Comparison of ENCODE assay signal across 16 cellular contexts in genomic region chr1:184403961-184404726, GRCh38. TPM values are rescaled to one million over a fixed set of nuclear protein-coding genes. Genes with fewer than 3 reads are reported as not detected.
DNase-seq lines count a peak whose midpoint lies in the region; ATAC-seq and TF ChIP-seq lines count a peak whose summit lies in the region.
"Had no signal": no experiment of that assay in that cellular context is flagged by ENCODE, and none has a peak within 500 bp of the region (broad histone marks: within the 10 kb centered on the region; RNA-seq: fewer than 3 reads in every experiment).

No MANE protein-coding gene starts in this region.

- H3K27me3 ChIP-seq in psoas muscle (ENCODE audit: insufficient read depth in 3 of 3, low read length in 2 of 3) = no peaks in the 10 kb centered on the region
- H3K27me3 ChIP-seq: BLaER1 had no signal

- no peaks in the 10 kb centered on the region for H3K27me3 Mint-ChIP-seq in natural killer cell (ENCODE audit: low read depth in 2 of 2)
- H3K27me3 Mint-ChIP-seq in natural killer cell treated with Interleukin-12 subunit alpha and Interleukin-12 subunit beta and Interleukin-15 and Interleukin-18, amount 100 ng/mL, for 72 hours = no peaks in the 10 kb centered on the region
- H3K27me3 Mint-ChIP-seq in immature natural killer cell (ENCODE audit: low read depth in 3 of 3) = peaks cover 0 to 3% (median 0%) of the 10 kb centered on the region in 3 donors

- intact Hi-C loops in natural killer cell (cut with micrococcal nuclease) = no loop called here
- intact Hi-C loops in psoas muscle (cut with DNase I) = no loop called here

- H3K4me1 Mint-ChIP-seq in natural killer cell (peaks cover 80 to 81% of the 10 kb centered on the region in 2 donors), immature natural killer cell (peaks cover 84 to 89% of the 10 kb centered on the region in 2 donors)
- peaks cover 39 to 42% of the 10 kb centered on the region in 2 donors for H3K4me1 Mint-ChIP-seq in natural killer cell treated with Interleukin-12 subunit alpha and Interleukin-12 subunit beta and Interleukin-15 and Interleukin-18, amount 100 ng/mL, for 72 hours (ENCODE audit: low read depth in 2 of 2)
- H3K4me1 Mint-ChIP-seq: CD4-positive, alpha-beta memory T cell had no signal

- 71 to 86% (median 82%) methylated on average over 3 of the region's 3 CpGs for WGBS in psoas muscle, 3 donors

- H3K9me3 Mint-ChIP-seq in natural killer cell (no peaks in the 10 kb centered on the region), immature natural killer cell (no peaks in the 10 kb centered on the region)
- H3K9me3 Mint-ChIP-seq in natural killer cell treated with Interleukin-12 subunit alpha and Interleukin-12 subunit beta and Interleukin-15 and Interleukin-18, amount 100 ng/mL, for 72 hours = no peaks in the 10 kb centered on the region

- H3K27ac Mint-ChIP-seq in natural killer cell (peak overlapping the region; percentile 40 to 81), immature natural killer cell (peak overlapping the region in 5 of 6 donors; percentile 20 to 76 (median 64))
- H3K27ac Mint-ChIP-seq in natural killer cell treated with Interleukin-12 subunit alpha and Interleukin-12 subunit beta and Interleukin-15 and Interleukin-18, amount 100 ng/mL, for 72 hours = no peak overlapping the region
- H3K27ac Mint-ChIP-seq: CD4-positive, alpha-beta memory T cell had no signal

- TF ChIP-seq CTCF in natural killer cell (IDR thresholded peaks at IDR 0.05) = no peak
- no peak for TF ChIP-seq CTCF in psoas muscle (IDR thresholded peaks at IDR 0.05)

- peak overlapping the region; percentile 25 for H3K27ac ChIP-seq in psoas muscle
- H3K27ac ChIP-seq: A549, BLaER1 had no signal

- H3K36me3 Mint-ChIP-seq in natural killer cell (no peaks in the 10 kb centered on the region), immature natural killer cell (no peaks in the 10 kb centered on the region)
- no peaks in the 10 kb centered on the region for H3K36me3 Mint-ChIP-seq in natural killer cell treated with Interleukin-12 subunit alpha and Interleukin-12 subunit beta and Interleukin-15 and Interleukin-18, amount 100 ng/mL, for 72 hours
- H3K36me3 Mint-ChIP-seq: CD4-positive, alpha-beta memory T cell had no signal

- no peaks in the 10 kb centered on the region for H3K36me3 ChIP-seq in psoas muscle (ENCODE audit: insufficient read depth in 1 of 2, low read depth in 1 of 2)
- H3K36me3 ChIP-seq: BLaER1 had no signal

- H3K4me3 Mint-ChIP-seq in natural killer cell (no peak overlapping the region), immature natural killer cell (no peak overlapping the region)
- H3K4me3 Mint-ChIP-seq in natural killer cell treated with Interleukin-12 subunit alpha and Interleukin-12 subunit beta and Interleukin-15 and Interleukin-18, amount 100 ng/mL, for 72 hours = no peak overlapping the region
- H3K4me3 Mint-ChIP-seq: CD4-positive, alpha-beta memory T cell had no signal

- H3K9me3 ChIP-seq in psoas muscle = no peaks in the 10 kb centered on the region
- H3K9me3 ChIP-seq: A549, BLaER1 had no signal

- no peak for DNase-seq in natural killer cell
- no peak for DNase-seq in natural killer cell treated with Interleukin-12 subunit alpha and Interleukin-12 subunit beta and Interleukin-15 and Interleukin-18, amount 100 ng/mL, for 72 hours (ENCODE audit: low spot score)
- DNase-seq in immature natural killer cell = no peak
- DNase-seq in psoas muscle = no peak
- DNase-seq in stimulated activated CD8-positive, alpha-beta memory T cell treated with anti-CD3 and anti-CD28 coated beads, Interleukin-4, amount 100 ng/mL, for 48 hours = no peak
- DNase-seq in activated T-cell treated with anti-CD3 and anti-CD28 coated beads for 4 hours = no peak
- DNase-seq: CD4-positive, alpha-beta memory T cell; DMS53; NCI-H1436; NCI-H1930; NCI-H2171; NCI-H526 had no signal

- peaks cover 95% of the 10 kb centered on the region for H3K4me1 ChIP-seq in psoas muscle
- H3K4me1 ChIP-seq: BLaER1 had no signal

- ATAC-seq in natural killer cell (no peak), psoas muscle (peak in 1 of 4 donors; percentile 13), GM18502 (IDR thresholded peaks at IDR 0.05; ENCODE audit: poor library complexity, unreplicated experiment) (no peak), HG02623 (IDR thresholded peaks at IDR 0.05; ENCODE audit: unreplicated experiment) (no peak)
- ATAC-seq in natural killer cell treated with Interleukin-12 subunit alpha and Interleukin-12 subunit beta and Interleukin-15 and Interleukin-18, amount 100 ng/mL, for 72 hours = no peak
- ATAC-seq: A549 had no signal

- H3K4me3 ChIP-seq in psoas muscle = no peak overlapping the region
- H3K4me3 ChIP-seq: A549, BLaER1 had no signal

RNA-seq across cellular contexts. Expression of gene C1orf21, which starts 17.3 kb away (rescaled TPM):
- total RNA-seq in natural killer cell (100 to 1,000 TPM in 1 of 3 donors, 10 to 100 TPM in 2; 84.3 to 111 (median 88.3) TPM), psoas muscle (100 to 1,000 TPM; 103 to 184 (median 149) TPM)
- total RNA-seq in natural killer cell treated with Interleukin-12 subunit alpha and Interleukin-12 subunit beta and Interleukin-15 and Interleukin-18, amount 100 ng/mL, for 72 hours = 10 to 100 TPM; 18.0 to 28.3 TPM
- polyA plus RNA-seq in immature natural killer cell (100 to 1,000 TPM; 119 to 149 (median 130) TPM), psoas muscle (100 to 1,000 TPM in 2 of 3 donors, 10 to 100 TPM in 1; 55.5 to 216 (median 185) TPM)

Comparison
In these comparisons a context has a peak if more than half of its experiments do, and no peak if none do; other contexts are left out.
1. H3K27ac Mint-ChIP-seq: peak in natural killer cell (2 of 2) and immature natural killer cell (5 of 6); none in natural killer cell treated with Interleukin-12 subunit alpha and Interleukin-12 subunit beta and Interleukin-15 and Interleukin-18, amount 100 ng/mL, for 72 hours (0 of 2).